Comparison of ENCODE assay signal across 8 cellular contexts in genomic region chr17:58007781-58008706, GRCh38. TPM values are rescaled to one million over a fixed set of nuclear protein-coding genes. Genes with fewer than 3 reads are reported as not detected.
A peak's percentile ranks its signal among the peaks of the same experiment; 100 is the strongest.
DNase-seq lines count a peak whose midpoint lies in the region; ATAC-seq and TF ChIP-seq lines count a peak whose summit lies in the region.

No MANE protein-coding gene starts in this region.

- H3K27ac ChIP-seq in HUES6 (ENCODE audit: low read depth, low read length) = peak overlapping the region; percentile 96
- peak overlapping the region; percentile 100 for H3K27ac ChIP-seq in breast epithelium
- peak overlapping the region; percentile 97 for H3K27ac ChIP-seq in mesodermal cell (ENCODE audit: low read depth, low read length, severe bottlenecking)

- peaks cover 22% of the 10 kb centered on the region for H3K4me1 Mint-ChIP-seq in Calu3 (ENCODE audit: low read depth, unreplicated experiment)

- H3K27me3 Mint-ChIP-seq in Calu3 (ENCODE audit: unreplicated experiment) = peaks cover 10% of the 10 kb centered on the region

- no peaks in the 10 kb centered on the region for H3K27me3 ChIP-seq in HUES6 (ENCODE audit: control insufficient read depth, insufficient read depth, low read length)
- H3K27me3 ChIP-seq in breast epithelium = no peaks in the 10 kb centered on the region

- TF ChIP-seq CTCF in Calu3 (IDR thresholded peaks at IDR 0.05; ENCODE audit: unreplicated experiment) = no peak
- no peak for TF ChIP-seq CTCF in breast epithelium (IDR thresholded peaks at IDR 0.05)

- H3K9ac ChIP-seq in HUES6 (ENCODE audit: low read length) = peak overlapping the region; percentile 96

- H3K4me3 Mint-ChIP-seq in Calu3 (ENCODE audit: low read depth, unreplicated experiment) = peak overlapping the region; percentile 96

- H3K4me3 ChIP-seq in HUES6 (ENCODE audit: low read depth, low read length) = peak overlapping the region; percentile 86
- peak overlapping the region; percentile 96 to 100 (median 97) for H3K4me3 ChIP-seq in breast epithelium
- peak overlapping the region; percentile 87 for H3K4me3 ChIP-seq in mesodermal cell (ENCODE audit: extremely low read depth, insufficient read depth, low read length, poor library complexity, severe bottlenecking)

- H3K9me3 ChIP-seq in HUES6 (ENCODE audit: control insufficient read depth, insufficient read depth, low read depth, low read length) = no peaks in the 10 kb centered on the region
- no peaks in the 10 kb centered on the region for H3K9me3 ChIP-seq in breast epithelium
- no peaks in the 10 kb centered on the region for H3K9me3 ChIP-seq in mesodermal cell (ENCODE audit: control insufficient read depth, low read length)

- TF ChIP-seq POLR2A in breast epithelium (IDR thresholded peaks at IDR 0.05) = no peak

- intact Hi-C loops in Calu3 (cut with micrococcal nuclease; ENCODE audit: unreplicated experiment) = loop anchor here (2.0 kb wide), 1 partner anchor 77 kb away; no protein-coding TSS in a partner anchor
- intact Hi-C loops in breast epithelium (cut with DNase I; ENCODE audit: low total_unique reads) = no loop called here

- H3K4me1 ChIP-seq in HUES6 (ENCODE audit: control insufficient read depth, insufficient read depth, low read length) = peaks cover 16% of the 10 kb centered on the region
- H3K4me1 ChIP-seq in breast epithelium = peaks cover 7 to 9% of the 10 kb centered on the region in 2 donors
- H3K4me1 ChIP-seq in mesodermal cell (ENCODE audit: control insufficient read depth, insufficient read depth, low read length, poor library complexity, severe bottlenecking) = peaks cover 24% of the 10 kb centered on the region

- H3K27ac Mint-ChIP-seq in Calu3 (ENCODE audit: unreplicated experiment) = peak overlapping the region; percentile 97

- CTCF ChIA-PET in Calu3 (lab: Charles Lee) = interaction anchor here (0.9 to 1.1 kb wide), 2 partner anchors 14 to 158 kb away, joined by 3 read pairs; partner anchors contain the start of gene MRPS23

- peak; percentile 29 for ATAC-seq in GM21390 (IDR thresholded peaks at IDR 0.05; ENCODE audit: unreplicated experiment)

- DNase-seq in Calu3 (no peak), breast epithelium (ENCODE audit: low spot score in 2 of 2) (no peak), RPMI8226 (no peak)
- no peak for DNase-seq in stimulated activated CD4-positive, alpha-beta T cell treated with anti-CD3 and anti-CD28 coated beads, Interleukin-4, amount 100 ng/mL, for 24 hours
- no peak for DNase-seq in activated CD4-positive, CD25-positive, alpha-beta regulatory T cell (lab: John Stamatoyannopoulos, UW)

- 46% methylated on average over 43 to 45 of the region's 47 CpGs for WGBS in mesodermal cell (ENCODE audit: insufficient coverage in 2 of 2), 2 experiments

- no peaks in the 10 kb centered on the region for H3K9me3 Mint-ChIP-seq in Calu3 (ENCODE audit: low read depth, unreplicated experiment)

- peaks cover 31% of the 10 kb centered on the region for H3K36me3 ChIP-seq in HUES6 (ENCODE audit: control insufficient read depth, insufficient read depth, low read length)
- no peaks in the 10 kb centered on the region for H3K36me3 ChIP-seq in breast epithelium
- peaks cover 34% of the 10 kb centered on the region for H3K36me3 ChIP-seq in mesodermal cell (ENCODE audit: control insufficient read depth, insufficient read depth, low read length)

- peaks cover 49% of the 10 kb centered on the region for H3K36me3 Mint-ChIP-seq in Calu3 (ENCODE audit: insufficient read depth, unreplicated experiment)

- TSS peak; percentile 62 for BruUV-seq in Calu3 (replicated peaks; lab: Mats Ljungman, UMichigan)

RNA-seq across cellular contexts. Expression of gene SRSF1, which starts 1.0 kb away (rescaled TPM):
- 232 and 239 TPM in 2 replicates for total RNA-seq in Calu3 (2022)
- total RNA-seq in breast epithelium = 100 to 1,000 TPM; 176 to 202 (median 185) TPM
- 134 TPM for polyA plus RNA-seq in mesodermal cell (2013, experiment 1 of 2)
- 130 TPM for polyA plus RNA-seq in mesodermal cell (2013, experiment 2 of 2)

RNA-seq across cellular contexts. Expression of gene VEZF1, which starts 20.0 kb away (rescaled TPM):
- total RNA-seq in Calu3 (2022) = 33.4 and 40.4 TPM in 2 replicates
- 10 to 100 TPM; 55.5 to 76.5 (median 66.9) TPM for total RNA-seq in breast epithelium
- 80.2 TPM for polyA plus RNA-seq in mesodermal cell (2013, experiment 1 of 2)
- 79.5 TPM for polyA plus RNA-seq in mesodermal cell (2013, experiment 2 of 2)

RNA-seq across cellular contexts. Expression of gene CUEDC1, which starts 52.8 kb away (rescaled TPM):
- total RNA-seq in Calu3 (2022) (30.9 and 34.7 TPM in 2 replicates), breast epithelium (10 to 100 TPM; 13.0 to 18.0 (median 14.5) TPM)
- 17.0 TPM for polyA plus RNA-seq in mesodermal cell (2013, experiment 1 of 2)
- 17.3 TPM for polyA plus RNA-seq in mesodermal cell (2013, experiment 2 of 2)
